In genomic region chr1:225445644-225446297, GRCh38 we compare ENCODE assay signal across 7 cellular contexts. TPM values are rescaled to one million over a fixed set of nuclear protein-coding genes. Genes with fewer than 3 reads are reported as not detected.
DNase-seq lines count a peak whose midpoint lies in the region; ATAC-seq and TF ChIP-seq lines count a peak whose summit lies in the region.

No MANE protein-coding gene starts in this region.

- no peaks in the 10 kb centered on the region for H4K20me1 ChIP-seq in IMR-90 (ENCODE audit: insufficient read depth, low read length)

- peak overlapping the region; percentile 28; the same call in 1 of the 2 replicates for H4K5ac ChIP-seq in IMR-90 (ENCODE audit: low read depth, low read length)

- 0 out of 2 replicates have a peak overlapping the region, but pooled peaks have one; percentile 53 for H3K23ac ChIP-seq in IMR-90 (ENCODE audit: low read depth, low read length)

- no peaks in the 10 kb centered on the region for H3K9me3 Mint-ChIP-seq in activated B cell treated with CpG ODN at 0.5 μM for 24 hours
- no peaks in the 10 kb centered on the region for H3K9me3 Mint-ChIP-seq in immature natural killer cell
- H3K9me3 Mint-ChIP-seq in stimulated activated naive B cell treated with anti-CD40 and anti-IgM and Interleukin-4, amounts not matched to agents 10 μg/mL and 1 μg/mL and 100 μg/mL, for 72 hours, result peaks cover 0 to 1% of the 10 kb centered on the region in 2 donors

- peak overlapping the region; percentile 67 for H2AFZ ChIP-seq in IMR-90 (replicated peaks; ENCODE audit: low read length, poor library complexity)

- H3K4me2 ChIP-seq in IMR-90 (ENCODE audit: low read depth, low read length), result no peak overlapping the region

- no peaks in the 10 kb centered on the region for H3K36me3 Mint-ChIP-seq in activated B cell treated with CpG ODN at 0.5 μM for 24 hours (ENCODE audit: low read depth)
- no peaks in the 10 kb centered on the region for H3K36me3 Mint-ChIP-seq in immature natural killer cell
- H3K36me3 Mint-ChIP-seq in stimulated activated naive B cell treated with anti-CD40 and anti-IgM and Interleukin-4, amounts not matched to agents 10 μg/mL and 1 μg/mL and 100 μg/mL, for 72 hours, result no peaks in the 10 kb centered on the region

- ATAC-seq in IMR-90 (ENCODE audit: low read depth) (no peak), activated B cell treated with CpG ODN at 0.5 μM for 24 hours (ENCODE audit: low read depth) (no peak), GM21515 (IDR thresholded peaks at IDR 0.05; ENCODE audit: unreplicated experiment) (no peak)
- no peak for ATAC-seq in stimulated activated naive B cell treated with anti-CD40 and anti-IgM and Interleukin-4, amounts not matched to agents 10 μg/mL and 1 μg/mL and 100 μg/mL, for 72 hours (replicated peaks)

- POLR2A ChIA-PET in IMR-90 (lab: Charles Lee; ENCODE audit: unreplicated experiment) (no interaction called here), activated B cell treated with CpG ODN at 0.5 μM for 24 hours (lab: Charles Lee) (interaction anchor here (0.8 to 6.1 kb wide), 8 partner anchors 9 to 616 kb away, joined by 4 to 168 read pairs (median 12); partner anchors contain the start of genes H3-3A, LBR, SDE2 and SRP9)

- H4K8ac ChIP-seq in IMR-90 (ENCODE audit: low read depth in 2 of 2, low read length in 2 of 2), result 0 out of 4 replicates have a peak overlapping the region, but pooled peaks of 1 of the 2 experiments have one; percentile 40

- H3K14ac ChIP-seq in IMR-90 (replicated peaks; ENCODE audit: low read depth, low read length), result peak overlapping the region; percentile 7; the same call in 1 of the 2 replicates

- in situ Hi-C loops in IMR-90 (cut with MboI; ENCODE audit: low sequenced_read_pairs), result no loop called here

- H3K56ac ChIP-seq in IMR-90 (ENCODE audit: extremely low read depth, insufficient read depth, low read length), result no peak overlapping the region

- H4K91ac ChIP-seq in IMR-90 (ENCODE audit: insufficient read depth, low read depth, low read length), result peak overlapping the region; percentile 76; the same call in 1 of the 2 replicates

- peak overlapping the region; percentile 75 for H3K4me3 Mint-ChIP-seq in activated B cell treated with CpG ODN at 0.5 μM for 24 hours
- peak overlapping the region; percentile 66 to 87 (median 83) for H3K4me3 Mint-ChIP-seq in immature natural killer cell
- H3K4me3 Mint-ChIP-seq in stimulated activated naive B cell treated with anti-CD40 and anti-IgM and Interleukin-4, amounts not matched to agents 10 μg/mL and 1 μg/mL and 100 μg/mL, for 72 hours, result peak overlapping the region; percentile 72 to 77

- H3K27ac Mint-ChIP-seq in activated B cell treated with CpG ODN at 0.5 μM for 24 hours, result peak overlapping the region; percentile 90
- peak overlapping the region; percentile 98 to 99 (median 98) for H3K27ac Mint-ChIP-seq in immature natural killer cell
- H3K27ac Mint-ChIP-seq in stimulated activated naive B cell treated with anti-CD40 and anti-IgM and Interleukin-4, amounts not matched to agents 10 μg/mL and 1 μg/mL and 100 μg/mL, for 72 hours, result peak overlapping the region; percentile 87

- H3K79me1 ChIP-seq in IMR-90 (ENCODE audit: low read depth in 1 of 2, low read length in 2 of 2), result no peaks in the 10 kb centered on the region

- H3K27ac ChIP-seq in IMR-90 (ENCODE audit: insufficient read depth, low read length), result 0 out of 2 replicates have a peak overlapping the region, but pooled peaks have one; percentile 13

- no peak for TF ChIP-seq RAD21 in IMR-90 (IDR thresholded peaks at IDR 0.05; ENCODE audit: low read length)

- H2AK9ac ChIP-seq in IMR-90 (replicated peaks; ENCODE audit: low read depth, low read length, poor library complexity), result peak overlapping the region; percentile 68

- DNase-seq in IMR-90 (no peak), activated B cell treated with CpG ODN at 0.5 μM for 24 hours (no peak), immature natural killer cell (peak in 1 of 3 donors; percentile 13), EL (no peak), inferior parietal cortex (ENCODE audit: extremely low spot score) (no peak)
- no peak for DNase-seq in stimulated activated naive B cell treated with anti-CD40 and anti-IgM and Interleukin-4, amounts not matched to agents 10 μg/mL and 1 μg/mL and 100 μg/mL, for 72 hours

- intact Hi-C loops in IMR-90 (cut with micrococcal nuclease) (no loop called here), activated B cell treated with CpG ODN at 0.5 μM for 24 hours (cut with micrococcal nuclease) (loop anchor here (1.0 to 10.0 kb wide), 3 partner anchors 17 to 131 kb away; partner anchors contain the start of gene LBR)

- peak overlapping the region; percentile 33; the same call in 1 of the 2 replicates for H2BK20ac ChIP-seq in IMR-90 (ENCODE audit: low read depth, low read length)

- H3K27me3 ChIP-seq in IMR-90 (ENCODE audit: control insufficient read depth, insufficient read depth, low read length), result no peaks in the 10 kb centered on the region

- H3K36me3 ChIP-seq in IMR-90 (ENCODE audit: control insufficient read depth, insufficient read depth, low read length), result no peaks in the 10 kb centered on the region

- TF ChIP-seq POLR2A in IMR-90 (IDR thresholded peaks at IDR 0.05; ENCODE audit: low read depth, low read length), result no peak

- H3K18ac ChIP-seq in IMR-90 (ENCODE audit: low read depth, low read length), result peak overlapping the region; percentile 50

- 0 out of 2 replicates have a peak, but pooled peaks cover 5% of the 10 kb centered on the region for H3K9me1 ChIP-seq in IMR-90 (ENCODE audit: insufficient read depth, low read length)

- peak overlapping the region; percentile 65 for H2BK120ac ChIP-seq in IMR-90 (ENCODE audit: low read depth, low read length)

- H2BK5ac ChIP-seq in IMR-90 (ENCODE audit: low read depth, low read length, poor library complexity, severe bottlenecking), result no peak overlapping the region

- H3K4ac ChIP-seq in IMR-90 (ENCODE audit: low read depth, low read length), result 0 out of 2 replicates have a peak overlapping the region, but pooled peaks have one; percentile 33

- H3K4me1 Mint-ChIP-seq in activated B cell treated with CpG ODN at 0.5 μM for 24 hours, result peaks cover 52% of the 10 kb centered on the region
- H3K4me1 Mint-ChIP-seq in immature natural killer cell, result peaks cover 75 to 78% of the 10 kb centered on the region in 2 donors
- peaks cover 38 to 68% of the 10 kb centered on the region in 2 donors for H3K4me1 Mint-ChIP-seq in stimulated activated naive B cell treated with anti-CD40 and anti-IgM and Interleukin-4, amounts not matched to agents 10 μg/mL and 1 μg/mL and 100 μg/mL, for 72 hours

- BruUV-seq in IMR-90 (replicated peaks; lab: Mats Ljungman, UMichigan), result no TSS peak

- TF ChIP-seq CTCF in IMR-90 (conservative IDR thresholded peaks at IDR 0.05; ENCODE audit: low read depth, low read length) (no peak), activated B cell treated with CpG ODN at 0.5 μM for 24 hours (IDR thresholded peaks at IDR 0.05) (no peak)

- H3K27me3 Mint-ChIP-seq in activated B cell treated with CpG ODN at 0.5 μM for 24 hours (no peaks in the 10 kb centered on the region), immature natural killer cell (ENCODE audit: low read depth in 3 of 3) (peaks cover 8 to 14% (median 12%) of the 10 kb centered on the region in 3 donors)
- H3K27me3 Mint-ChIP-seq in stimulated activated naive B cell treated with anti-CD40 and anti-IgM and Interleukin-4, amounts not matched to agents 10 μg/mL and 1 μg/mL and 100 μg/mL, for 72 hours, result no peaks in the 10 kb centered on the region

- no peak overlapping the region for H3K4me3 ChIP-seq in IMR-90 (ENCODE audit: insufficient read depth, low read depth, low read length)

- no peak overlapping the region for H3K9ac ChIP-seq in IMR-90 (ENCODE audit: low read depth, low read length)

- 83% methylated on average over 2 of the region's 7 CpGs; no CpG with 5 or more reads in 1 of the 2 experiments for WGBS in IMR-90 (ENCODE audit: extremely low coverage in 2 of 2, insufficient read length in 1 of 2), 2 experiments

- H2AK5ac ChIP-seq in IMR-90 (ENCODE audit: low read depth, low read length), result peak overlapping the region; percentile 77; the same call in 1 of the 2 replicates

- H3K9me3 ChIP-seq in IMR-90 (ENCODE audit: control insufficient read depth, insufficient read depth, low read length), result no peaks in the 10 kb centered on the region

- CTCF ChIA-PET in IMR-90 (lab: Yijun Ruan, JAX), result no interaction called here
- CTCF ChIA-PET in activated B cell treated with CpG ODN at 0.5 μM for 24 hours (lab: Charles Lee), result interaction anchor here (0.7 to 2.5 kb wide), 5 partner anchors 15 to 619 kb away, joined by 3 to 21 read pairs (median 3); partner anchors contain the start of gene LBR

- dilution Hi-C loops in IMR-90 (cut with HindIII; ENCODE audit: low sequenced_read_pairs, unreplicated experiment), result no loop called here

- peaks cover 11% of the 10 kb centered on the region for H3K4me1 ChIP-seq in IMR-90 (ENCODE audit: control insufficient read depth, insufficient read depth, low read length)

- peak overlapping the region; percentile 74; the same call in 1 of the 3 replicates for H2BK15ac ChIP-seq in IMR-90 (ENCODE audit: low read depth, low read length)

TF ChIP-seq in IMR-90, 13 proteins besides CTCF, POLR2A, EP300 and RAD21:
- TF ChIP-seq RCOR1 (IDR thresholded peaks at IDR 0.05; ENCODE audit: insufficient replicate concordance, low read length) (no peak), MXI1 (IDR thresholded peaks at IDR 0.05; ENCODE audit: borderline replicate concordance, low read depth, low read length) (no peak), ELK1 (IDR thresholded peaks at IDR 0.05; ENCODE audit: borderline replicate concordance, low read depth, low read length) (no peak), SMC3 (IDR thresholded peaks at IDR 0.05; ENCODE audit: low read depth, low read length) (no peak), CEBPB (IDR thresholded peaks at IDR 0.05; ENCODE audit: low read depth, low read length) (no peak)

RNA-seq across cellular contexts. Expression of gene LBR, which starts 17.9 kb away (rescaled TPM):
- 21.3 and 37.5 TPM in 2 replicates for total RNA-seq in IMR-90 (2012; rRNA removed)
- 18.2 and 24.9 TPM in 2 replicates for polyA plus RNA-seq in IMR-90 (2012; rRNA removed)
- 5.2 and 5.4 TPM in 2 replicates for polyA plus RNA-seq in IMR-90 (2012; cell fraction: cytosol; rRNA removed)
- polyA plus RNA-seq in IMR-90 (2012; cell fraction: nucleus; rRNA removed; ENCODE audit: low replicate concordance), result 9.9 and 32.7 TPM in 2 replicates
- total RNA-seq in activated B cell treated with CpG ODN at 0.5 μM for 24 hours, result 93.1 and 113 TPM in 2 replicates
- 100 to 1,000 TPM in 2 of 3 donors, 10 to 100 TPM in 1; 100.0 to 136 (median 117) TPM for polyA plus RNA-seq in immature natural killer cell
